In genomic region chr15:59688888-59689625, GRCh38 we compare ENCODE assay signal across 1 cellular context.
TF ChIP-seq lines count a peak whose summit lies in the region.

A gene with protein sequence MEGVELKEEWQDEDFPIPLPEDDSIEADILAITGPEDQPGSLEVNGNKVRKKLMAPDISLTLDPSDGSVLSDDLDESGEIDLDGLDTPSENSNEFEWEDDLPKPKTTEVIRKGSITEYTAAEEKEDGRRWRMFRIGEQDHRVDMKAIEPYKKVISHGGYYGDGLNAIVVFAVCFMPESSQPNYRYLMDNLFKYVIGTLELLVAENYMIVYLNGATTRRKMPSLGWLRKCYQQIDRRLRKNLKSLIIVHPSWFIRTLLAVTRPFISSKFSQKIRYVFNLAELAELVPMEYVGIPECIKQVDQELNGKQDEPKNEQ (minus strand): TSS chr15:59689320. CDS start chr15:59682457, 6,863 bp downstream.

TF ChIP-seq in K562, 482 proteins besides CTCF, POLR2A, EP300 and RAD21 (continued from another document and continues in another):
- TF ChIP-seq ZNF407 (IDR thresholded peaks at IDR 0.05; ENCODE audit: low read depth) (no peak), ARID3A (IDR thresholded peaks at IDR 0.05; ENCODE audit: borderline replicate concordance, low read depth, low read length) (no peak), ZNF445 (CRISPR knock-in tag; IDR thresholded peaks at IDR 0.05; ENCODE audit: low read depth) (no peak), ASH1L (IDR thresholded peaks at IDR 0.05; ENCODE audit: borderline replicate concordance, low read depth, partially characterized antibody) (no peak), RAD51 (IDR thresholded peaks at IDR 0.05; ENCODE audit: borderline replicate concordance, low read depth) (no peak), HMG20A (CRISPR knock-in tag; conservative IDR thresholded peaks at IDR 0.05) (no peak), SUPT5H (IDR thresholded peaks at IDR 0.05) (peak; percentile 88), CC2D1A (IDR thresholded peaks at IDR 0.05) (no peak), BCOR (IDR thresholded peaks at IDR 0.05) (no peak), TCF3 (CRISPR knock-in tag; IDR thresholded peaks at IDR 0.05) (0 out of 2 replicates have a peak, but pooled peaks have one; percentile 5), GATA2 (CRISPR knock-in tag; IDR thresholded peaks at IDR 0.05) (no peak), DACH1 (IDR thresholded peaks at IDR 0.05; ENCODE audit: partially characterized antibody) (no peak), HNRNPK (IDR thresholded peaks at IDR 0.05; ENCODE audit: low read depth, low read length, poor library complexity, severe bottlenecking) (no peak), MXD1 (CRISPR knock-in tag; IDR thresholded peaks at IDR 0.05; ENCODE audit: borderline replicate concordance, poor library complexity, severe bottlenecking) (no peak), HDAC8 (tag; IDR thresholded peaks at IDR 0.05) (no peak), JUND (IDR thresholded peaks at IDR 0.05; ENCODE audit: borderline replicate concordance, low read depth, low read length) (no peak), JUND (tag; IDR thresholded peaks at IDR 0.05; ENCODE audit: borderline replicate concordance, low read depth, low read length) (peak; percentile 44; the same call in 1 of the 3 replicates), ELF4 (CRISPR knock-in tag; IDR thresholded peaks at IDR 0.05) (0 out of 2 replicates have a peak, but pooled peaks have one; percentile 61), BACH1 (tag; IDR thresholded peaks at IDR 0.05) (no peak), ZNF121 (CRISPR knock-in tag; conservative IDR thresholded peaks at IDR 0.05) (no peak), ZNF224 (CRISPR knock-in tag; IDR thresholded peaks at IDR 0.05) (no peak), ZEB2 (IDR thresholded peaks at IDR 0.05) (no peak), ATF1 (CRISPR knock-in tag; IDR thresholded peaks at IDR 0.05) (no peak; the same call in 1 of the 2 replicates), ATF1 (tag; IDR thresholded peaks at IDR 0.05) (peak; percentile 94), ZBTB26 (CRISPR knock-in tag; IDR thresholded peaks at IDR 0.05) (0 out of 2 replicates have a peak, but pooled peaks have one; percentile 81), ZFPM2 (CRISPR knock-in tag; IDR thresholded peaks at IDR 0.05) (no peak), SIRT6 (IDR thresholded peaks at IDR 0.05; ENCODE audit: low read depth, low read length) (no peak), ZKSCAN3 (CRISPR knock-in tag; IDR thresholded peaks at IDR 0.05) (no peak), NFIX (CRISPR knock-in tag; IDR thresholded peaks at IDR 0.05; ENCODE audit: low read depth) (no peak), GABPA (tag; conservative IDR thresholded peaks at IDR 0.05; ENCODE audit: low read depth) (peak; percentile 98), TEAD4 (IDR thresholded peaks at IDR 0.05; ENCODE audit: low read length) (no peak; the same call in 1 of the 2 replicates), TEAD4 (CRISPR knock-in tag; IDR thresholded peaks at IDR 0.05; ENCODE audit: borderline replicate concordance) (no peak)
- TF ChIP-seq, protein P1, sequence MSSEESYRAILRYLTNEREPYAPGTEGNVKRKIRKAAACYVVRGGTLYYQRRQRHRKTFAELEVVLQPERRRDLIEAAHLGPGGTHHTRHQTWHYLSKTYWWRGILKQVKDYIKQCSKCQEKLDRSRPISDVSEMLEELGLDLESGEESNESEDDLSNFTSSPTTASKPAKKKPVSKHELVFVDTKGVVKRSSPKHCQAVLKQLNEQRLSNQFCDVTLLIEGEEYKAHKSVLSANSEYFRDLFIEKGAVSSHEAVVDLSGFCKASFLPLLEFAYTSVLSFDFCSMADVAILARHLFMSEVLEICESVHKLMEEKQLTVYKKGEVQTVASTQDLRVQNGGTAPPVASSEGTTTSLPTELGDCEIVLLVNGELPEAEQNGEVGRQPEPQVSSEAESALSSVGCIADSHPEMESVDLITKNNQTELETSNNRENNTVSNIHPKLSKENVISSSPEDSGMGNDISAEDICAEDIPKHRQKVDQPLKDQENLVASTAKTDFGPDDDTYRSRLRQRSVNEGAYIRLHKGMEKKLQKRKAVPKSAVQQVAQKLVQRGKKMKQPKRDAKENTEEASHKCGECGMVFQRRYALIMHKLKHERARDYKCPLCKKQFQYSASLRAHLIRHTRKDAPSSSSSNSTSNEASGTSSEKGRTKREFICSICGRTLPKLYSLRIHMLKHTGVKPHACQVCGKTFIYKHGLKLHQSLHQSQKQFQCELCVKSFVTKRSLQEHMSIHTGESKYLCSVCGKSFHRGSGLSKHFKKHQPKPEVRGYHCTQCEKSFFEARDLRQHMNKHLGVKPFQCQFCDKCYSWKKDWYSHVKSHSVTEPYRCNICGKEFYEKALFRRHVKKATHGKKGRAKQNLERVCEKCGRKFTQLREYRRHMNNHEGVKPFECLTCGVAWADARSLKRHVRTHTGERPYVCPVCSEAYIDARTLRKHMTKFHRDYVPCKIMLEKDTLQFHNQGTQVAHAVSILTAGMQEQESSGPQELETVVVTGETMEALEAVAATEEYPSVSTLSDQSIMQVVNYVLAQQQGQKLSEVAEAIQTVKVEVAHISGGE (CRISPR knock-in tag; IDR thresholded peaks at IDR 0.05), result peak in 2 of 3 experiments; percentile 76 to 86; a peak in 4 of 6 replicates
- TF ChIP-seq, protein P2, sequence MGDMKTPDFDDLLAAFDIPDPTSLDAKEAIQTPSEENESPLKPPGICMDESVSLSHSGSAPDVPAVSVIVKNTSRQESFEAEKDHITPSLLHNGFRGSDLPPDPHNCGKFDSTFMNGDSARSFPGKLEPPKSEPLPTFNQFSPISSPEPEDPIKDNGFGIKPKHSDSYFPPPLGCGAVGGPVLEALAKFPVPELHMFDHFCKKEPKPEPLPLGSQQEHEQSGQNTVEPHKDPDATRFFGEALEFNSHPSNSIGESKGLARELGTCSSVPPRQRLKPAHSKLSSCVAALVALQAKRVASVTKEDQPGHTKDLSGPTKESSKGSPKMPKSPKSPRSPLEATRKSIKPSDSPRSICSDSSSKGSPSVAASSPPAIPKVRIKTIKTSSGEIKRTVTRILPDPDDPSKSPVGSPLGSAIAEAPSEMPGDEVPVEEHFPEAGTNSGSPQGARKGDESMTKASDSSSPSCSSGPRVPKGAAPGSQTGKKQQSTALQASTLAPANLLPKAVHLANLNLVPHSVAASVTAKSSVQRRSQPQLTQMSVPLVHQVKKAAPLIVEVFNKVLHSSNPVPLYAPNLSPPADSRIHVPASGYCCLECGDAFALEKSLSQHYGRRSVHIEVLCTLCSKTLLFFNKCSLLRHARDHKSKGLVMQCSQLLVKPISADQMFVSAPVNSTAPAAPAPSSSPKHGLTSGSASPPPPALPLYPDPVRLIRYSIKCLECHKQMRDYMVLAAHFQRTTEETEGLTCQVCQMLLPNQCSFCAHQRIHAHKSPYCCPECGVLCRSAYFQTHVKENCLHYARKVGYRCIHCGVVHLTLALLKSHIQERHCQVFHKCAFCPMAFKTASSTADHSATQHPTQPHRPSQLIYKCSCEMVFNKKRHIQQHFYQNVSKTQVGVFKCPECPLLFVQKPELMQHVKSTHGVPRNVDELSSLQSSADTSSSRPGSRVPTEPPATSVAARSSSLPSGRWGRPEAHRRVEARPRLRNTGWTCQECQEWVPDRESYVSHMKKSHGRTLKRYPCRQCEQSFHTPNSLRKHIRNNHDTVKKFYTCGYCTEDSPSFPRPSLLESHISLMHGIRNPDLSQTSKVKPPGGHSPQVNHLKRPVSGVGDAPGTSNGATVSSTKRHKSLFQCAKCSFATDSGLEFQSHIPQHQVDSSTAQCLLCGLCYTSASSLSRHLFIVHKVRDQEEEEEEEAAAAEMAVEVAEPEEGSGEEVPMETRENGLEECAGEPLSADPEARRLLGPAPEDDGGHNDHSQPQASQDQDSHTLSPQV (IDR thresholded peaks at IDR 0.05), result no peak
- TF ChIP-seq, protein P3, sequence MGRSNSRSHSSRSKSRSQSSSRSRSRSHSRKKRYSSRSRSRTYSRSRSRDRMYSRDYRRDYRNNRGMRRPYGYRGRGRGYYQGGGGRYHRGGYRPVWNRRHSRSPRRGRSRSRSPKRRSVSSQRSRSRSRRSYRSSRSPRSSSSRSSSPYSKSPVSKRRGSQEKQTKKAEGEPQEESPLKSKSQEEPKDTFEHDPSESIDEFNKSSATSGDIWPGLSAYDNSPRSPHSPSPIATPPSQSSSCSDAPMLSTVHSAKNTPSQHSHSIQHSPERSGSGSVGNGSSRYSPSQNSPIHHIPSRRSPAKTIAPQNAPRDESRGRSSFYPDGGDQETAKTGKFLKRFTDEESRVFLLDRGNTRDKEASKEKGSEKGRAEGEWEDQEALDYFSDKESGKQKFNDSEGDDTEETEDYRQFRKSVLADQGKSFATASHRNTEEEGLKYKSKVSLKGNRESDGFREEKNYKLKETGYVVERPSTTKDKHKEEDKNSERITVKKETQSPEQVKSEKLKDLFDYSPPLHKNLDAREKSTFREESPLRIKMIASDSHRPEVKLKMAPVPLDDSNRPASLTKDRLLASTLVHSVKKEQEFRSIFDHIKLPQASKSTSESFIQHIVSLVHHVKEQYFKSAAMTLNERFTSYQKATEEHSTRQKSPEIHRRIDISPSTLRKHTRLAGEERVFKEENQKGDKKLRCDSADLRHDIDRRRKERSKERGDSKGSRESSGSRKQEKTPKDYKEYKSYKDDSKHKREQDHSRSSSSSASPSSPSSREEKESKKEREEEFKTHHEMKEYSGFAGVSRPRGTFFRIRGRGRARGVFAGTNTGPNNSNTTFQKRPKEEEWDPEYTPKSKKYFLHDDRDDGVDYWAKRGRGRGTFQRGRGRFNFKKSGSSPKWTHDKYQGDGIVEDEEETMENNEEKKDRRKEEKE (IDR thresholded peaks at IDR 0.05; ENCODE audit: borderline replicate concordance in 1 of 2, control insufficient read depth in 1 of 2, low read depth in 2 of 2, low read length in 1 of 2), result no peak
